ENCODE assay signal across 13 cellular contexts in the genomic region with DNA sequence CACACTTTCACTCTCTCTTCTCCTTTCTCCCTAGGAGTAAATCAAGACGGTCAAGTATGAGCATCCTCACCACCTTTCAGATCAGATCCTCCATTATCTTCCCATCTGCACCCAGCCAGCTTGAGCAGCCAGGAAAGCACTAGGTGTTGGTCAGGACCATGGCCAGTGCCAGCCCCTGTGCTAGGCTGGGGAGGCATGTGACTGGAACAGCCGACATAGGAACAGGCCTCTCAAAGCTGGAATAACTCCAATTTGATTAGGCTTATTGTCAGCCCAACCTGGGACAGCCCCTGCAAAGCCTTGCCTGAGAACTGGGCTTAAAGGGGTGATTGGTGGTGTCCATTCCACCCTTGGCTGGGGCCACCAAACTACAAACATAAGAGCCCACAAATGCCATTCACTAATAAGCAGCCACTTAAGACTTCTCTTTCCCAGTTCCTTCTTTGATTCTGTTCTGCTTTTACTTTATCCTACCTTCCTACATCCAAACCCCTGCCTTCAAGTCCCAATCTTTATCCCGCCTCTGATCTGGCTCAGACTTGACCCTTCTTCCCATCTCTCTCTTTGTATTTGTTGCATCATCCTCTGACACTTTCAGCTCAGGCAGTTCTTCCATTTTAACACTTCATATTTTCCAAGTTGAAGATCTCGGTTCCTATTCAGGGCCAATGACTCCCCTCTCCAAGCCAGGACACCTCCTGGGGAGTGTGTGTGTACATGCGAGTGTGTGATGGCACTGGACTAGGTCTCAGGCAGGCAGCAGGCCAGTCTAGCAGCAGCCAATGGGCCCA.
DNase-seq lines count a peak whose midpoint lies in the region; TF ChIP-seq lines count a peak whose summit lies in the region.
"Had no signal": no experiment of that assay in that cellular context is flagged by ENCODE, and none has a peak within 500 bp of the region (broad histone marks: within the 10 kb centered on the region; RNA-seq: fewer than 3 reads in every experiment).

No MANE protein-coding gene starts in this region.

- TF ChIP-seq CTCF in astrocyte of the spinal cord (IDR thresholded peaks at IDR 0.05; ENCODE audit: low read depth, low read length): no peak

- in situ Hi-C loops in astrocyte of the spinal cord (cut with HindIII; ENCODE audit: low sequenced_read_pairs): no loop called here

- DNase-seq in CD1c-positive myeloid dendritic cell (ENCODE audit: extremely low spot score) (peak; percentile 22), Kasumi-1 (lab: John Stamatoyannopoulos, UW) (peak; percentile 16 to 39), astrocyte of the spinal cord (ENCODE audit: low read depth, low spot score) (peak; percentile 16), kidney tubule cell (ENCODE audit: low spot score) (peak; percentile 13), NCI-H2196 (lab: John Stamatoyannopoulos, UW; ENCODE audit: unreplicated experiment) (no peak), SIG-M5 treated with dmso at 0.1 percent for 504 hours (lab: John Stamatoyannopoulos, UW; ENCODE audit: unreplicated experiment) (no peak), HuH-7.5 (ENCODE audit: low spot score) (no peak)
- no peak for DNase-seq in stimulated activated naive CD4-positive, alpha-beta T cell treated with Interleukin-2 at 50 U/mL for 16 hours (lab: John Stamatoyannopoulos, UW)
- DNase-seq: colonic mucosa, COR-L47, hippocampal formation, KG1, NCI-H774 had no signal

- no peak overlapping the region for H3K4me3 ChIP-seq in astrocyte of the spinal cord (ENCODE audit: low read depth, low read length)
- H3K4me3 ChIP-seq: colonic mucosa had no signal

Comparison
In these comparisons a context has a peak if more than half of its experiments do, and no peak if none do; other contexts are left out.
1. DNase-seq: peak in CD1c-positive myeloid dendritic cell (single experiment), Kasumi-1 (2 of 2), astrocyte of the spinal cord (single experiment) and kidney tubule cell (single experiment); none in NCI-H2196 (single experiment), SIG-M5 treated with dmso at 0.1 percent for 504 hours (single experiment), stimulated activated naive CD4-positive, alpha-beta T cell treated with Interleukin-2 at 50 U/mL for 16 hours (single experiment) and HuH-7.5 (single experiment).